2 cellular contexts compared by ENCODE assay signal in genomic region chr17:8994319-8994718, GRCh38.
A peak's percentile ranks its signal among the peaks of the same experiment; 100 is the strongest.
TF ChIP-seq lines count a peak whose summit lies in the region.

No MANE protein-coding gene starts in this region.

TF ChIP-seq in endothelial cell of umbilical vein, 7 proteins besides CTCF, POLR2A, EP300 and RAD21:
- TF ChIP-seq MYC (IDR thresholded peaks at IDR 0.05; ENCODE audit: low read depth, low read length) (no peak), GATA2 (IDR thresholded peaks at IDR 0.05; ENCODE audit: insufficient read depth, insufficient read length, low read depth, low read length) (no peak), MAX (IDR thresholded peaks at IDR 0.05; ENCODE audit: insufficient read depth, insufficient read length) (no peak), JUN (IDR thresholded peaks at IDR 0.05; ENCODE audit: borderline replicate concordance, insufficient read depth, insufficient read length, low read depth) (no peak)

TF ChIP-seq in neural cell, 6 proteins besides CTCF, POLR2A, EP300 and RAD21:
- TF ChIP-seq TAF1 (IDR thresholded peaks at IDR 0.05; ENCODE audit: low read depth) (no peak), SMC3 (conservative IDR thresholded peaks at IDR 0.05; ENCODE audit: poor library complexity) (peak; percentile 73)
